ENCODE assay signal across 9 cellular contexts in the genomic region with DNA sequence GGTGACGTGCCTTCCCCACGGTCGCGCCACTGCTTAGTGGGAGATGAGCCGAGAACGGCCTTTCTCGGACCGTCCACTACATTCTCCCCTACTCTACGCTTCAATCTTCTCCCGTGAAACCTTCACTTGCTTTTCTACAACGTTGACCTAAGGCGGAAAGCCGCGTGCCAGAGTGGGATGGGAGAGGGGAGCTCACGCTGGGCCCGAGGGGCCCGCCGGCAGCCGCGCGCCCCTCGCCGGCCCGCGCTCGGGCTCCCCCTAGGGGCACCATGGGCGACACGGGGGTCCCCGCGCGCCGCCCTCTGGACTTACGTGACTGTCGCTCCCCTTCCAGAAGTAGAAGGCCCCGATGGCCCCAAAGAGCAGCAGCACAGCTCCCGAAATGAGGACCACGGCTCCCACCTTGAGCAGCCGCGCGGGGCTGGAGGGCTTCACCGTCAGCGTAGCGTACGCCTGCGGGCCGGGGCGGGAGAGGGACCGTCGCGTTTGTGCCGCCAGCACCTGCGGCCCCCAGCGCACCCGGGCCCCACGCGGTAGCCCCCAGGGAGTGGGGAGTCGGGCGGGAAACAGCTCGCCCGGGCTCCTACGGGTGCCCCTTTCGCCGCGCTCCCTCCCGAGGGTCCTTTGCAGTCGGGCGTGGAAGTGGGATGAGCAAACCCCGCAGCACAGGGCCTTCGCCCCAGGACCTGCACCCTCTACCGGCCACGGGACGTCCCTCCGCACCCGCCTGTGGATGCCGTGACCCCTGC. TPM values are rescaled to one million over a fixed set of nuclear protein-coding genes. Genes with fewer than 3 reads are reported as not detected.
DNase-seq lines count a peak whose midpoint lies in the region; ATAC-seq and TF ChIP-seq lines count a peak whose summit lies in the region.
"Had no signal": no experiment of that assay in that cellular context is flagged by ENCODE, and none has a peak within 500 bp of the region (broad histone marks: within the 10 kb centered on the region; RNA-seq: fewer than 3 reads in every experiment).

No MANE protein-coding gene starts in this region.

- intact Hi-C loops in thyroid gland (cut with DNase I) = no loop called here

- peaks cover 5% of the 10 kb centered on the region for H3K9me3 Mint-ChIP-seq in mesothelial cell of epicardium

- H3K36me3 ChIP-seq in HUES64 (ENCODE audit: insufficient read depth, low read length) (peaks cover 2% of the 10 kb centered on the region; the same call in 1 of the 2 replicates), thyroid gland (no peaks in the 10 kb centered on the region)

- H3K36me3 Mint-ChIP-seq in mesothelial cell of epicardium = no peaks in the 10 kb centered on the region

- peaks cover 40% of the 10 kb centered on the region for H3K4me1 ChIP-seq in HUES64 (ENCODE audit: insufficient read depth, low read length)
- peaks cover 17 to 22% of the 10 kb centered on the region in 2 donors for H3K4me1 ChIP-seq in thyroid gland

- peak overlapping the region; percentile 77 for H3K9ac ChIP-seq in HUES64 (ENCODE audit: low read depth, low read length)

- DNase-seq in choroid plexus epithelial cell (ENCODE audit: low read depth) (no peak), mesothelial cell of epicardium (ENCODE audit: low spot score in 2 of 2, unreplicated experiment in 2 of 2) (peak; percentile 33 to 71), thyroid gland (peak; percentile 10 to 11), HK-2 (ENCODE audit: unreplicated experiment) (no peak), NCI-H526 treated with DMSO at 0.1 percent for 48 hours (lab: John Stamatoyannopoulos, UW) (no peak), kidney tubule cell (ENCODE audit: low spot score) (no peak)

- peak; percentile 22 for TF ChIP-seq CTCF in choroid plexus epithelial cell (conservative IDR thresholded peaks at IDR 0.05; ENCODE audit: low read depth, low read length)
- peak; percentile 65 for TF ChIP-seq CTCF in mesothelial cell of epicardium (IDR thresholded peaks at IDR 0.05; ENCODE audit: unreplicated experiment)
- TF ChIP-seq CTCF in thyroid gland (IDR thresholded peaks at IDR 0.05) = peak in 4 of 6 experiments; percentile 14 to 52 (median 38)

- no peak for TF ChIP-seq POLR2A in thyroid gland (IDR thresholded peaks at IDR 0.05)

- H3K27ac Mint-ChIP-seq in mesothelial cell of epicardium = no peak overlapping the region

- H3K4me3 ChIP-seq in HUES64 (ENCODE audit: low read length) (peak overlapping the region; percentile 70), choroid plexus epithelial cell (ENCODE audit: low read depth, low read length) (peak overlapping the region; percentile 28), thyroid gland (replicated peaks in 1 of 3) (peak overlapping the region in 1 of 3 donors; percentile 23)
- H3K4me3 ChIP-seq: mucosa of descending colon had no signal

- H3K4me3 Mint-ChIP-seq in mesothelial cell of epicardium = peak overlapping the region; percentile 66

- whole genome bisulfite sequencing in HUES64 = 3% methylated on average over 75 of the region's 75 CpGs
- 11 to 13% methylated on average over 26 to 29 of the region's 75 CpGs for WGBS in thyroid gland, 2 donors

- H3K27ac ChIP-seq in HUES64 (ENCODE audit: low read depth, low read length) (peak overlapping the region; percentile 87), thyroid gland (no peak overlapping the region)

- H3K27me3 Mint-ChIP-seq in mesothelial cell of epicardium (ENCODE audit: low read depth) = peaks cover 58% of the 10 kb centered on the region

- peak; percentile 72 for ATAC-seq in GM18498 (IDR thresholded peaks at IDR 0.05; ENCODE audit: unreplicated experiment)
- ATAC-seq: mucosa of descending colon had no signal

- H3K4me1 Mint-ChIP-seq in mesothelial cell of epicardium = peaks cover 11% of the 10 kb centered on the region

- H3K9me3 ChIP-seq in HUES64 (ENCODE audit: insufficient read depth, low read depth, low read length) (0 out of 2 replicates have a peak, but pooled peaks cover 2% of the 10 kb centered on the region), thyroid gland (no peaks in the 10 kb centered on the region)
- H3K9me3 ChIP-seq: mucosa of descending colon had no signal

- peaks cover 20% of the 10 kb centered on the region for H3K27me3 ChIP-seq in HUES64 (ENCODE audit: insufficient read depth, low read length)
- H3K27me3 ChIP-seq in thyroid gland = no peaks in the 10 kb centered on the region

RNA-seq across cellular contexts. Expression of a gene that starts 0.7 kb away (rescaled TPM):
- polyA plus RNA-seq in HUES64 (2013, experiment 1 of 2) = 69.7 TPM
- polyA plus RNA-seq in HUES64 (2013, experiment 2 of 2) = 63.9 TPM
- 0.24 to 0.78 TPM (median 0.41 TPM) in 3 replicates for total RNA-seq in mesothelial cell of epicardium
- 1 to 10 TPM in 2 of 4 donors, under 1 TPM in 2; 0.40 to 2.5 (median 0.85) TPM for total RNA-seq in thyroid gland

Comparison
In these comparisons a context has a peak if more than half of its experiments do, and no peak if none do; other contexts are left out.
1. DNase-seq: peak in mesothelial cell of epicardium (2 of 2) and thyroid gland (2 of 2); none in choroid plexus epithelial cell (single experiment), HK-2 (single experiment), NCI-H526 treated with DMSO at 0.1 percent for 48 hours (single experiment) and kidney tubule cell (single experiment).
2. Peak in every context shown above with its lines, with median percentiles within 50 percentile points of each other: CTCF ChIP-seq.